8 cellular contexts compared by ENCODE assay signal in genomic region chr7:5281598-5282463, GRCh38. TPM values are rescaled to one million over a fixed set of nuclear protein-coding genes. Genes with fewer than 3 reads are reported as not detected.
DNase-seq lines count a peak whose midpoint lies in the region; ATAC-seq and TF ChIP-seq lines count a peak whose summit lies in the region.
"Not testable (repeated sequence)": the region's sequence is repeated elsewhere in the genome, so short reads cannot be mapped to it uniquely, and the experiment has no call there.

No MANE protein-coding gene starts in this region.

- not testable (repeated sequence) for H3K36me3 ChIP-seq in CD4-positive, CD25-positive, alpha-beta regulatory T cell (ENCODE audit: control insufficient read depth, insufficient read depth, low read length); H7 (replicated peaks; ENCODE audit: control insufficient read depth, insufficient read depth, low read length); osteoblast (ENCODE audit: insufficient read depth, low read length)

- ATAC-seq in CD4-positive, CD25-positive, alpha-beta regulatory T cell (ENCODE audit: low read depth in 2 of 2); effector memory CD8-positive, alpha-beta T cell (replicated peaks); naive thymus-derived CD8-positive, alpha-beta T cell: not testable (repeated sequence)
- ATAC-seq in WTC11, result peak; percentile 7; the same call in 1 of the 2 replicates

- not testable (repeated sequence) for H3K36me3 Mint-ChIP-seq in CD4-positive, CD25-positive, alpha-beta regulatory T cell; WTC11; effector memory CD8-positive, alpha-beta T cell (ENCODE audit: insufficient read depth); naive thymus-derived CD8-positive, alpha-beta T cell; type B pancreatic cell

- DNase-seq in CD4-positive, CD25-positive, alpha-beta regulatory T cell; WTC11 (ENCODE audit: low spot score); effector memory CD8-positive, alpha-beta T cell; naive thymus-derived CD8-positive, alpha-beta T cell; type B pancreatic cell (ENCODE audit: extremely low spot score, unreplicated experiment): not testable (repeated sequence)
- DNase-seq in H7 (peak; percentile 70), iPS-NIHi11 (ENCODE audit: low spot score) (peak; percentile 50), osteoblast (ENCODE audit: insufficient read length, low spot score, missing footprints) (peak; percentile 76)

- H2AFZ ChIP-seq in osteoblast (ENCODE audit: low read length), result not testable (repeated sequence)

- peaks cover 27% of the 10 kb centered on the region for H3K27me3 Mint-ChIP-seq in CD4-positive, CD25-positive, alpha-beta regulatory T cell
- H3K27me3 Mint-ChIP-seq in WTC11 (ENCODE audit: low read depth), result peaks cover 19% of the 10 kb centered on the region
- peaks cover 5 to 45% of the 10 kb centered on the region in 2 donors for H3K27me3 Mint-ChIP-seq in effector memory CD8-positive, alpha-beta T cell
- peaks cover 2 to 19% (median 5%) of the 10 kb centered on the region in 5 donors for H3K27me3 Mint-ChIP-seq in naive thymus-derived CD8-positive, alpha-beta T cell
- not testable (repeated sequence) for H3K27me3 Mint-ChIP-seq in type B pancreatic cell

- H3K4me3 Mint-ChIP-seq in CD4-positive, CD25-positive, alpha-beta regulatory T cell, result peak overlapping the region; percentile 29 to 44 (median 32)
- H3K4me3 Mint-ChIP-seq in WTC11, result peak overlapping the region; percentile 52
- H3K4me3 Mint-ChIP-seq in effector memory CD8-positive, alpha-beta T cell, result peak overlapping the region; percentile 35 to 48
- H3K4me3 Mint-ChIP-seq in naive thymus-derived CD8-positive, alpha-beta T cell, result peak overlapping the region in 6 of 10 donors; percentile 2 to 67 (median 52)
- H3K4me3 Mint-ChIP-seq in type B pancreatic cell, result peak overlapping the region; percentile 77

- not testable (repeated sequence) for H3K4me1 ChIP-seq in CD4-positive, CD25-positive, alpha-beta regulatory T cell (ENCODE audit: control insufficient read depth, insufficient read depth, low read length, poor library complexity, severe bottlenecking); osteoblast (ENCODE audit: insufficient read depth, low read length)

- not testable (repeated sequence) for TF ChIP-seq CTCF in WTC11 (IDR thresholded peaks at IDR 0.05); osteoblast (IDR thresholded peaks at IDR 0.05; ENCODE audit: extremely low read depth, low read depth, low read length); type B pancreatic cell (conservative IDR thresholded peaks at IDR 0.05)

- not testable (repeated sequence) for H3K4me3 ChIP-seq in CD4-positive, CD25-positive, alpha-beta regulatory T cell (ENCODE audit: low read depth, low read length); H7 (ENCODE audit: insufficient read depth, low read depth, low read length); osteoblast (ENCODE audit: insufficient read depth, low read length)

- H3K4me1 Mint-ChIP-seq in CD4-positive, CD25-positive, alpha-beta regulatory T cell; WTC11; effector memory CD8-positive, alpha-beta T cell (ENCODE audit: low read depth in 2 of 2); naive thymus-derived CD8-positive, alpha-beta T cell; type B pancreatic cell (ENCODE audit: unreplicated experiment): not testable (repeated sequence)

- not testable (repeated sequence) for H3K9me3 Mint-ChIP-seq in CD4-positive, CD25-positive, alpha-beta regulatory T cell; WTC11; effector memory CD8-positive, alpha-beta T cell; naive thymus-derived CD8-positive, alpha-beta T cell; type B pancreatic cell

- not testable (repeated sequence) for H3K4me2 ChIP-seq in osteoblast (ENCODE audit: insufficient read depth, low read length)

- not testable (repeated sequence) for H4K20me1 ChIP-seq in osteoblast (ENCODE audit: insufficient read depth, low read length)

- not testable (repeated sequence) for H3K27me3 ChIP-seq in CD4-positive, CD25-positive, alpha-beta regulatory T cell (ENCODE audit: control insufficient read depth, insufficient read depth, low read length); H7 (ENCODE audit: control insufficient read depth, insufficient read depth, low read length); osteoblast (ENCODE audit: insufficient read depth, low read length)

- not testable (repeated sequence) for H3K79me2 ChIP-seq in osteoblast (ENCODE audit: insufficient read depth, low read length)

- not testable (repeated sequence) for H3K9me3 ChIP-seq in CD4-positive, CD25-positive, alpha-beta regulatory T cell (ENCODE audit: control insufficient read depth in 2 of 2, low read length in 2 of 2); osteoblast (ENCODE audit: low read depth, low read length)

- not testable (repeated sequence) for H3K27ac ChIP-seq in CD4-positive, CD25-positive, alpha-beta regulatory T cell (ENCODE audit: insufficient read depth, low read length, poor library complexity, severe bottlenecking); osteoblast (ENCODE audit: low read depth, low read length)

- not testable (repeated sequence) for H3K27ac Mint-ChIP-seq in CD4-positive, CD25-positive, alpha-beta regulatory T cell; WTC11; effector memory CD8-positive, alpha-beta T cell
- peak overlapping the region in 1 of 10 donors; percentile 33 for H3K27ac Mint-ChIP-seq in naive thymus-derived CD8-positive, alpha-beta T cell
- peak overlapping the region; percentile 43 for H3K27ac Mint-ChIP-seq in type B pancreatic cell

- POLR2A ChIA-PET in WTC11 (lab: Charles Lee); naive thymus-derived CD8-positive, alpha-beta T cell (lab: Charles Lee): not testable (repeated sequence)

- CTCF ChIA-PET in WTC11 (lab: Charles Lee), result interaction anchor here (0.6 to 1.4 kb wide), 3 partner anchors 41 to 384 kb away, joined by 3 to 12 read pairs (median 3); no protein-coding TSS in a partner anchor

RNA-seq across cellular contexts. Expression of gene SLC29A4, which starts 0.9 kb away (rescaled TPM):
- 0.47 TPM for total RNA-seq in CD4-positive, CD25-positive, alpha-beta regulatory T cell
- polyA plus RNA-seq in CD4-positive, CD25-positive, alpha-beta regulatory T cell, result under 1 TPM; 0.22 to 0.40 (median 0.24) TPM
- 15.7 and 16.5 TPM in 2 replicates for total RNA-seq in H7 (2014; rRNA removed; shearing (Covaris generic))
- total RNA-seq in WTC11 (2021), result 11.8 to 14.4 TPM (median 11.9 TPM) in 3 replicates
- under 1 TPM; 0.05 to 0.16 TPM for total RNA-seq in naive thymus-derived CD8-positive, alpha-beta T cell
- polyA plus RNA-seq in naive thymus-derived CD8-positive, alpha-beta T cell, result under 1 TPM in 2 of 3 donors, not detected in 1; 0.27 to 0.39 TPM
- 0.88 and 1.1 TPM in 2 replicates for total RNA-seq in osteoblast
- 76.1 and 79.6 TPM in 2 replicates for total RNA-seq in type B pancreatic cell (ENCODE audit: low replicate concordance)
